ENCODE assay signal across 10 cellular contexts in genomic region chr10:89653410-89653828, GRCh38. TPM values are rescaled to one million over a fixed set of nuclear protein-coding genes. Genes with fewer than 3 reads are reported as not detected.
DNase-seq lines count a peak whose midpoint lies in the region; ATAC-seq and TF ChIP-seq lines count a peak whose summit lies in the region.
"Had no signal": no experiment of that assay in that cellular context is flagged by ENCODE, and none has a peak within 500 bp of the region (broad histone marks: within the 10 kb centered on the region; RNA-seq: fewer than 3 reads in every experiment).

No MANE protein-coding gene starts in this region.

- TF ChIP-seq CTCF in natural killer cell (IDR thresholded peaks at IDR 0.05), result no peak

- intact Hi-C loops in natural killer cell (cut with micrococcal nuclease), result no loop called here

- no peak overlapping the region for H3K4me3 Mint-ChIP-seq in natural killer cell
- H3K4me3 Mint-ChIP-seq: stimulated activated naive CD8-positive, alpha-beta T cell treated with anti-CD3 and anti-CD28 coated beads, Interleukin-15, amount 100 ng/mL, for 72 hours had no signal

- DNase-seq in LoVo (ENCODE audit: low spot score) (peak; percentile 47), non-pigmented ciliary epithelial cell (ENCODE audit: low read depth) (peak; percentile 63), AG08395 (ENCODE audit: low spot score) (no peak), natural killer cell (no peak), NCI-H1048 (lab: John Stamatoyannopoulos, UW) (no peak)
- DNase-seq: head of caudate nucleus; stimulated activated naive CD8-positive, alpha-beta T cell treated with anti-CD3 and anti-CD28 coated beads, Interleukin-15, amount 100 ng/mL, for 72 hours; T-helper 1 cell had no signal

- peaks cover 0 to 5% of the 10 kb centered on the region in 2 donors for H3K4me1 Mint-ChIP-seq in natural killer cell
- H3K4me1 Mint-ChIP-seq: stimulated activated naive CD8-positive, alpha-beta T cell treated with anti-CD3 and anti-CD28 coated beads, Interleukin-15, amount 100 ng/mL, for 72 hours had no signal

- H3K36me3 Mint-ChIP-seq in natural killer cell, result no peaks in the 10 kb centered on the region

- H3K27me3 Mint-ChIP-seq in natural killer cell (ENCODE audit: low read depth in 2 of 2), result peaks cover 14 to 25% of the 10 kb centered on the region in 2 donors

- ATAC-seq in GM18873 (IDR thresholded peaks at IDR 0.05; ENCODE audit: low FRiP score, unreplicated experiment), result peak; percentile 53
- ATAC-seq in HG02623 (IDR thresholded peaks at IDR 0.05; ENCODE audit: unreplicated experiment), result peak; percentile 54
- ATAC-seq in natural killer cell, result no peak
- ATAC-seq: stimulated activated naive CD8-positive, alpha-beta T cell treated with anti-CD3 and anti-CD28 coated beads, Interleukin-15, amount 100 ng/mL, for 72 hours had no signal

- no peak overlapping the region for H3K27ac Mint-ChIP-seq in natural killer cell
- H3K27ac Mint-ChIP-seq: stimulated activated naive CD8-positive, alpha-beta T cell treated with anti-CD3 and anti-CD28 coated beads, Interleukin-15, amount 100 ng/mL, for 72 hours had no signal

- no peaks in the 10 kb centered on the region for H3K9me3 Mint-ChIP-seq in natural killer cell

RNA-seq across cellular contexts. Expression of gene PANK1, which starts 8.4 kb away (rescaled TPM):
- 1 to 10 TPM in 2 of 3 donors, under 1 TPM in 1; 0.85 to 2.2 (median 1.4) TPM for total RNA-seq in natural killer cell

RNA-seq across cellular contexts. Expression of gene KIF20B, which starts 48.0 kb away (rescaled TPM):
- total RNA-seq in natural killer cell, result 10 to 100 TPM; 17.2 to 20.2 (median 17.3) TPM

Comparison
In these comparisons a context has a peak if more than half of its experiments do, and no peak if none do; other contexts are left out.
1. ATAC-seq: peak in GM18873 (single experiment) and HG02623 (single experiment); none in natural killer cell (0 of 3).
2. DNase-seq: peak in LoVo (single experiment) and non-pigmented ciliary epithelial cell (single experiment); none in AG08395 (single experiment), natural killer cell (single experiment) and NCI-H1048 (single experiment).